Comparison of ENCODE assay signal across 8 cellular contexts in the genomic region with DNA sequence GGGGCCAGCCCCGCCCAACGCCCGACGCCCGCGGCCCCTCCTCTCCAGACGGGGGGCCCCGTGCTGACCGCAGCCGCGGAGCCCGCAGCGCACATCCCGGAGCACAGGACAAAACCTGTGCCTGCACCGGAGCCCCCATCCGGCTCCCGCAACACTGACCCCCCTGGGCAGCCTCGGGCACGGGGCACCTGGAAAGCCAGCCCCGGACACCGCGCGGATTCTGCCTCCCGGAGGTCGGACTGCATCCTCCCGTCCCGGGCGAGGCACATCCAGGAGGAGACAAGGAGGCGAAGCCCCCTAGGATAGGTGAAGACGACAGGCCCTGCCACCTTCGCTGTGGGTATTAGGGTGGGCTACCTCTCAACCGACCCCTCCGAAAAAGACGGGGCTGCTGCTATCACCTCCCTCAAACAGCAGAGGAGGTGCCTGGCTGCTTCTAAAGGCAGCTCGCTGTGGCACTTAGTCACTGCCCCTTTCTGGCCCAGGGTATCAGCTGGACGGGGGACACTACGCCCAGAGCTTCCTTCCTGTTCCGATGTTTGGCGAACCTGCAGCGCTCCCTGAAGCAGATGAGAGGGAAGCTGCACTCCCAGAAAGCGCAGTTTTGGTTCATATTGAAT. TPM values are rescaled to one million over a fixed set of nuclear protein-coding genes. Genes with fewer than 3 reads are reported as not detected.
A peak's percentile ranks its signal among the peaks of the same experiment; 100 is the strongest.
DNase-seq lines count a peak whose midpoint lies in the region; ATAC-seq and TF ChIP-seq lines count a peak whose summit lies in the region.

No MANE protein-coding gene starts in this region.

- H3K4me1 ChIP-seq in Loucy (ENCODE audit: insufficient read depth, low read length, poor library complexity, severe bottlenecking) (peaks cover 66% of the 10 kb centered on the region), ovary (ENCODE audit: insufficient read depth) (peaks cover 7% of the 10 kb centered on the region)

- no peaks in the 10 kb centered on the region for H3F3A ChIP-seq in Loucy (ENCODE audit: low read depth)

- no peak for TF ChIP-seq EP300 in ovary (IDR thresholded peaks at IDR 0.05)

- TF ChIP-seq CTCF in Loucy (conservative IDR thresholded peaks at IDR 0.05; ENCODE audit: low read length) (peak; percentile 5; the same call in 1 of the 2 replicates), foreskin fibroblast (IDR thresholded peaks at IDR 0.05; ENCODE audit: low read depth, low read length) (peak; percentile 7), ovary (IDR thresholded peaks at IDR 0.05) (no peak)

- H4K20me1 ChIP-seq in Loucy (ENCODE audit: insufficient read depth, low read length, poor library complexity, severe bottlenecking) = no peaks in the 10 kb centered on the region

- H3K9ac ChIP-seq in Loucy (ENCODE audit: low read depth, low read length, poor library complexity, severe bottlenecking) = peak overlapping the region; percentile 65

- DNase-seq in DMS79 (lab: John Stamatoyannopoulos, UW) (peak; percentile 72), foreskin fibroblast (peak in 1 of 2 donors; percentile 48), ovary (peak in 2 of 5 donors; percentile 49 to 55)
- peak; percentile 19 for DNase-seq in activated CD4-positive, alpha-beta T cell treated with anti-CD3 and anti-CD28 coated beads, Interleukin-2, amount 50 U/mL, for 1 hour
- no peak for DNase-seq in stimulated activated CD4-positive, alpha-beta T cell treated with anti-CD3 and anti-CD28 coated beads, Interleukin-1b, Interleukin-23, amount 100 ng/mL, for 48 hours

- intact Hi-C loops in ovary (cut with DNase I) = loop anchor here in 1 of 4 donors (2.0 kb wide), 1 partner anchor 574 kb away; no protein-coding TSS in a partner anchor

- H3K9me2 ChIP-seq in Loucy (replicated peaks; ENCODE audit: low read depth, low read length) = no peaks in the 10 kb centered on the region

- WGBS in ovary, 3 donors = 10 to 24% (median 13%) methylated on average over 17 to 41 of the region's 41 CpGs

- ATAC-seq in GM21528 (IDR thresholded peaks at IDR 0.05; ENCODE audit: low FRiP score, unreplicated experiment) (peak; percentile 35), HG02970 (IDR thresholded peaks at IDR 0.05; ENCODE audit: low FRiP score, unreplicated experiment) (no peak)

- no peak for TF ChIP-seq POLR2A in ovary (IDR thresholded peaks at IDR 0.05)

- H3K27me3 ChIP-seq in Loucy (ENCODE audit: insufficient read depth, low read length, poor library complexity, severe bottlenecking) (no peaks in the 10 kb centered on the region), ovary (no peaks in the 10 kb centered on the region)

- no peaks in the 10 kb centered on the region for H3K36me3 ChIP-seq in Loucy (ENCODE audit: insufficient read depth, low read length)
- no peaks in the 10 kb centered on the region for H3K36me3 ChIP-seq in ovary

- peak overlapping the region; percentile 77 for H3K4me2 ChIP-seq in Loucy (ENCODE audit: low read depth, low read length, poor library complexity, severe bottlenecking)

- H3K27ac ChIP-seq in ovary = no peak overlapping the region

- no peaks in the 10 kb centered on the region for H3K9me3 ChIP-seq in Loucy (ENCODE audit: insufficient read depth, low read depth, low read length)
- H3K9me3 ChIP-seq in ovary = no peaks in the 10 kb centered on the region

- H3K4me3 ChIP-seq in Loucy (ENCODE audit: low read length, poor library complexity, severe bottlenecking) = peak overlapping the region; percentile 80
- peak overlapping the region; percentile 81 to 84 for H3K4me3 ChIP-seq in foreskin fibroblast (ENCODE audit: low read depth in 1 of 2, low read length in 2 of 2)
- H3K4me3 ChIP-seq in ovary = peak overlapping the region; percentile 45

- H3K79me2 ChIP-seq in Loucy (ENCODE audit: insufficient read depth, low read length) = peaks cover 90% of the 10 kb centered on the region

- peak overlapping the region; percentile 70 for H2AFZ ChIP-seq in Loucy (ENCODE audit: low read length)

RNA-seq across cellular contexts. Expression of gene XXYLT1, which starts 10.6 kb away (rescaled TPM):
- total RNA-seq in ovary = 10 to 100 TPM in 4 of 7 donors, 1 to 10 TPM in 3; 7.3 to 13.6 (median 10.2) TPM
- 10 to 100 TPM in 1 of 2 donors, 1 to 10 TPM in 1; 5.6 to 10.6 TPM for polyA plus RNA-seq in ovary

Comparison
In these comparisons a context has a peak if more than half of its experiments do, and no peak if none do; other contexts are left out.
1. CTCF ChIP-seq: peak in Loucy (single experiment) and foreskin fibroblast (single experiment); none in ovary (0 of 3).
2. Peak in every context shown above with its lines, with median percentiles within 50 percentile points of each other: H3K4me3 ChIP-seq.